ENCODE assay signal across 26 cellular contexts in the genomic region with DNA sequence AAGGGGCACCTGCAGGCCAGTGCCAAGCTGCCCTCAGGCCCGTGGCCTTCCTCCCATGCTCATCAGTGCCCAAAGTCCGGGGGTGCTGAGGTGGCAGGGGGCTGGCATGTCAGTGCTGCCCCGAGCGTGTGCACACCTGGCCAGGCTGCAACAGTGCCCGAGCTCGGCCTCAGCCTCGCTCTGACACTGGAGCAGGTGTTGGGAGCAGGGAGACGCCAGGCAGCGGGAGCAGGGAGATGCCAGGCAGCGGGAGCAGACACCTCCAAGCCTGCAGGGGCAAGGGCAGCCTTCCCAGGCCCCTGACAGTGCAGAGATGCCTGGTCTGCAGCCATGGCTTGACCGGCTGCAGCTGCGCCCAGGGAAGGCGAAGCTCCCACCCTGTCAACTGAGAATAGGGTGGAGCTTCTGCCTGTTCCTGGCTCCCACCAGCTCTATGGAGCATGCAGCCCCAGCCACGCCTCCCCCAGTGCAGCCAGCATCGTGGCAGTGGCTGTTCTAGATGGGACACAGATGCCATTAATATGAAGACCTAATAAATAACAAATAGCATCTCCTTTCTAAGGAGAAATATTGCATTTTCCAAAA.
A peak's percentile ranks its signal among the peaks of the same experiment; 100 is the strongest.
DNase-seq lines count a peak whose midpoint lies in the region; ATAC-seq and TF ChIP-seq lines count a peak whose summit lies in the region.
"Had no signal": no experiment of that assay in that cellular context is flagged by ENCODE, and none has a peak within 500 bp of the region (broad histone marks: within the 10 kb centered on the region; RNA-seq: fewer than 3 reads in every experiment).

No MANE protein-coding gene starts in this region.

- H3K36me3 Mint-ChIP-seq in GM23338 (ENCODE audit: low read depth) (no peaks in the 10 kb centered on the region), WTC11 (no peaks in the 10 kb centered on the region), neural progenitor cell (peaks cover 2% of the 10 kb centered on the region)
- H3K36me3 Mint-ChIP-seq in stimulated activated effector memory CD8-positive, alpha-beta T cell treated with anti-CD3 and anti-CD28 coated beads, Interleukin-12 subunit alpha, Interleukin-12 subunit beta, amount 100 ng/mL, for 72 hours: no peaks in the 10 kb centered on the region

- H3K4me3 Mint-ChIP-seq in GM23338 (no peak overlapping the region), WTC11 (no peak overlapping the region), neural progenitor cell (no peak overlapping the region)
- H3K4me3 Mint-ChIP-seq in stimulated activated effector memory CD8-positive, alpha-beta T cell treated with anti-CD3 and anti-CD28 coated beads, Interleukin-12 subunit alpha, Interleukin-12 subunit beta, amount 100 ng/mL, for 72 hours: no peak overlapping the region
- H3K4me3 Mint-ChIP-seq: activated B cell treated with CpG ODN at 0.5 μM for 24 hours; activated CD8-positive, alpha-beta T cell treated with anti-CD3 and anti-CD28 coated beads for 36 hours; dendritic cell treated with granulocyte-macrophage colony-stimulating factor and Interleukin-4, amounts not matched to agents 40 ng/mL and 50 ng/mL, for 4 days; type B pancreatic cell had no signal

- no peaks in the 10 kb centered on the region for H3K9me2 ChIP-seq in GM23338 (ENCODE audit: insufficient read depth)

- H3K4me2 ChIP-seq in GM23338 (no peak overlapping the region), neural progenitor cell (no peak overlapping the region)

- H3F3A ChIP-seq in GM23338 (replicated peaks; ENCODE audit: low read depth): no peaks in the 10 kb centered on the region
- H3F3A ChIP-seq in neural progenitor cell (ENCODE audit: low read depth): peaks cover 4% of the 10 kb centered on the region

- ATAC-seq in GM23338: peak; percentile 82
- peak; percentile 85 for ATAC-seq in WTC11
- no peak for ATAC-seq in stimulated activated effector memory CD8-positive, alpha-beta T cell treated with anti-CD3 and anti-CD28 coated beads, Interleukin-12 subunit alpha, Interleukin-12 subunit beta, amount 100 ng/mL, for 72 hours
- ATAC-seq in HG02571 (IDR thresholded peaks at IDR 0.05; ENCODE audit: unreplicated experiment): no peak
- ATAC-seq in HG02610 (IDR thresholded peaks at IDR 0.05; ENCODE audit: unreplicated experiment): no peak
- ATAC-seq: left ventricle myocardium superior, mucosa of descending colon had no signal

- CTCF ChIA-PET in WTC11 (lab: Charles Lee): interaction anchor here (0.6 to 2.8 kb wide), 4 partner anchors 16 to 119 kb away, joined by 3 to 9 read pairs (median 6); no protein-coding TSS in a partner anchor

- no peaks in the 10 kb centered on the region for H3K79me2 ChIP-seq in GM23338 (replicated peaks; ENCODE audit: insufficient read depth)
- no peaks in the 10 kb centered on the region for H3K79me2 ChIP-seq in neural progenitor cell (ENCODE audit: low read depth)

- H3K4me1 Mint-ChIP-seq in GM23338 (peaks cover 27% of the 10 kb centered on the region), WTC11 (peaks cover 20% of the 10 kb centered on the region), neural progenitor cell (peaks cover 17% of the 10 kb centered on the region)
- peaks cover 31% of the 10 kb centered on the region for H3K4me1 Mint-ChIP-seq in stimulated activated effector memory CD8-positive, alpha-beta T cell treated with anti-CD3 and anti-CD28 coated beads, Interleukin-12 subunit alpha, Interleukin-12 subunit beta, amount 100 ng/mL, for 72 hours

- H3K27ac ChIP-seq in GM23338 (ENCODE audit: low read depth) (no peak overlapping the region), neural progenitor cell (no peak overlapping the region)
- H3K27ac ChIP-seq: psoas muscle, RWPE1, SK-N-MC, stomach had no signal

- H3K4me3 ChIP-seq in GM23338: no peak overlapping the region
- no peak overlapping the region for H3K4me3 ChIP-seq in neural progenitor cell
- H3K4me3 ChIP-seq: mucosa of descending colon, psoas muscle, SK-N-MC, stomach had no signal

- H3K27me3 ChIP-seq in GM23338 (ENCODE audit: insufficient read depth) (no peaks in the 10 kb centered on the region), neural progenitor cell (no peaks in the 10 kb centered on the region)
- H3K27me3 ChIP-seq: stomach had no signal

- POLR2A ChIA-PET in WTC11 (lab: Charles Lee): no interaction called here

- H3K27me3 Mint-ChIP-seq in GM23338 (ENCODE audit: insufficient read depth, low read depth, poor library complexity): peaks cover 3% of the 10 kb centered on the region
- no peaks in the 10 kb centered on the region for H3K27me3 Mint-ChIP-seq in WTC11 (ENCODE audit: low read depth)
- H3K27me3 Mint-ChIP-seq in neural progenitor cell (ENCODE audit: insufficient read depth, low read depth): no peaks in the 10 kb centered on the region
- H3K27me3 Mint-ChIP-seq: activated B cell treated with CpG ODN at 0.5 μM for 24 hours; activated CD8-positive, alpha-beta T cell treated with anti-CD3 and anti-CD28 coated beads for 36 hours; CD4-positive, CD25-positive, alpha-beta regulatory T cell; dendritic cell treated with granulocyte-macrophage colony-stimulating factor and Interleukin-4, amounts not matched to agents 40 ng/mL and 50 ng/mL, for 4 days; type B pancreatic cell had no signal

- H3K9me3 ChIP-seq in neural progenitor cell (ENCODE audit: low read depth): no peaks in the 10 kb centered on the region
- H3K9me3 ChIP-seq: mucosa of descending colon, psoas muscle, stomach had no signal

- DNase-seq in GM23338 (ENCODE audit: low spot score) (no peak), WTC11 (ENCODE audit: low spot score) (no peak), globus pallidus (ENCODE audit: low spot score) (peak; percentile 91), neural progenitor cell (ENCODE audit: low spot score) (peak; percentile 26), NCI-H187 (lab: John Stamatoyannopoulos, UW) (no peak)
- DNase-seq in stimulated activated effector memory CD8-positive, alpha-beta T cell treated with anti-CD3 and anti-CD28 coated beads, Interleukin-12 subunit alpha, Interleukin-12 subunit beta, amount 100 ng/mL, for 72 hours (ENCODE audit: low spot score in 2 of 2): no peak
- DNase-seq: activated B cell treated with CpG ODN at 0.5 μM for 24 hours; activated CD8-positive, alpha-beta T cell treated with anti-CD3 and anti-CD28 coated beads for 36 hours; amniotic stem cell; CD4-positive, CD25-positive, alpha-beta regulatory T cell; EL; HCEC 1CT; left ventricle myocardium superior; mucosa of descending colon; NCI-H1092; NCI-H2029 treated with DMSO at 0.1 percent for 48 hours; NCI-H446; NCI-H82; stomach had no signal

- H3K4me1 ChIP-seq in GM23338 (ENCODE audit: insufficient read depth) (peaks cover 19% of the 10 kb centered on the region; the same call in 1 of the 2 replicates), neural progenitor cell (peaks cover 19% of the 10 kb centered on the region)
- H3K4me1 ChIP-seq: psoas muscle had no signal

- H2AFZ ChIP-seq in GM23338 (no peak overlapping the region), neural progenitor cell (replicated peaks) (no peak overlapping the region)

- H3K27ac Mint-ChIP-seq in GM23338: no peak overlapping the region
- no peak overlapping the region; the same call in 1 of the 2 replicates for H3K27ac Mint-ChIP-seq in WTC11
- no peak overlapping the region for H3K27ac Mint-ChIP-seq in neural progenitor cell
- H3K27ac Mint-ChIP-seq in stimulated activated effector memory CD8-positive, alpha-beta T cell treated with anti-CD3 and anti-CD28 coated beads, Interleukin-12 subunit alpha, Interleukin-12 subunit beta, amount 100 ng/mL, for 72 hours: no peak overlapping the region
- H3K27ac Mint-ChIP-seq: activated B cell treated with CpG ODN at 0.5 μM for 24 hours; activated CD8-positive, alpha-beta T cell treated with anti-CD3 and anti-CD28 coated beads for 36 hours; dendritic cell treated with granulocyte-macrophage colony-stimulating factor and Interleukin-4, amounts not matched to agents 40 ng/mL and 50 ng/mL, for 4 days; type B pancreatic cell had no signal

- H4K20me1 ChIP-seq in GM23338 (replicated peaks; ENCODE audit: insufficient read depth): no peaks in the 10 kb centered on the region
- peaks cover 17% of the 10 kb centered on the region for H4K20me1 ChIP-seq in neural progenitor cell (ENCODE audit: low read depth)

- no peak overlapping the region for H3K9ac ChIP-seq in neural progenitor cell

- no peaks in the 10 kb centered on the region for H3K9me3 Mint-ChIP-seq in GM23338
- no peaks in the 10 kb centered on the region for H3K9me3 Mint-ChIP-seq in WTC11
- no peaks in the 10 kb centered on the region for H3K9me3 Mint-ChIP-seq in neural progenitor cell
- no peaks in the 10 kb centered on the region for H3K9me3 Mint-ChIP-seq in stimulated activated effector memory CD8-positive, alpha-beta T cell treated with anti-CD3 and anti-CD28 coated beads, Interleukin-12 subunit alpha, Interleukin-12 subunit beta, amount 100 ng/mL, for 72 hours
- H3K9me3 Mint-ChIP-seq: activated B cell treated with CpG ODN at 0.5 μM for 24 hours; activated CD8-positive, alpha-beta T cell treated with anti-CD3 and anti-CD28 coated beads for 36 hours; CD4-positive, CD25-positive, alpha-beta regulatory T cell; dendritic cell treated with granulocyte-macrophage colony-stimulating factor and Interleukin-4, amounts not matched to agents 40 ng/mL and 50 ng/mL, for 4 days; type B pancreatic cell had no signal

- H3K36me3 ChIP-seq in GM23338 (ENCODE audit: insufficient read depth) (no peaks in the 10 kb centered on the region), neural progenitor cell (no peaks in the 10 kb centered on the region)
- H3K36me3 ChIP-seq: stomach had no signal

- no peak for TF ChIP-seq CTCF in GM23338 (conservative IDR thresholded peaks at IDR 0.05; ENCODE audit: low read depth in 2 of 2)
- no peak for TF ChIP-seq CTCF in WTC11 (IDR thresholded peaks at IDR 0.05)
- no peak for TF ChIP-seq CTCF in neural progenitor cell (IDR thresholded peaks at IDR 0.05)

TF ChIP-seq in GM23338, 12 proteins besides CTCF, POLR2A, EP300 and RAD21:
- no peak for TF ChIP-seq ZNF331 (CRISPR knock-in tag; IDR thresholded peaks at IDR 0.05; ENCODE audit: low read depth)
- TF ChIP-seq CREB1 (CRISPR knock-in tag; IDR thresholded peaks at IDR 0.05; ENCODE audit: low read depth): no peak

Comparison
In these comparisons a context has a peak if more than half of its experiments do, and no peak if none do; other contexts are left out.
1. ATAC-seq: peak in GM23338 (single experiment) and WTC11 (single experiment); none in stimulated activated effector memory CD8-positive, alpha-beta T cell treated with anti-CD3 and anti-CD28 coated beads, Interleukin-12 subunit alpha, Interleukin-12 subunit beta, amount 100 ng/mL, for 72 hours (single experiment), HG02571 (single experiment) and HG02610 (single experiment).
2. DNase-seq: peak in globus pallidus (single experiment) and neural progenitor cell (single experiment); none in GM23338 (single experiment), WTC11 (single experiment), stimulated activated effector memory CD8-positive, alpha-beta T cell treated with anti-CD3 and anti-CD28 coated beads, Interleukin-12 subunit alpha, Interleukin-12 subunit beta, amount 100 ng/mL, for 72 hours (0 of 2) and NCI-H187 (0 of 2).